In genomic region chr2:240351088-240351741, GRCh38 we compare ENCODE assay signal across 24 cellular contexts.
A peak's percentile ranks its signal among the peaks of the same experiment; 100 is the strongest.
DNase-seq lines count a peak whose midpoint lies in the region; ATAC-seq and TF ChIP-seq lines count a peak whose summit lies in the region.
"Had no signal": no experiment of that assay in that cellular context is flagged by ENCODE, and none has a peak within 500 bp of the region (broad histone marks: within the 10 kb centered on the region; RNA-seq: fewer than 3 reads in every experiment).

No MANE protein-coding gene starts in this region.

- no peak overlapping the region for H4K5ac ChIP-seq in IMR-90 (ENCODE audit: low read depth, low read length)

- H3K9me3 Mint-ChIP-seq in neural progenitor cell, result peaks cover 2% of the 10 kb centered on the region
- H3K9me3 Mint-ChIP-seq: activated CD8-positive, alpha-beta T cell treated with anti-CD3 and anti-CD28 coated beads for 36 hours; activated naive CD4-positive, alpha-beta T cell treated with anti-CD3 and anti-CD28 coated beads, Interleukin-2, amount 50 U/mL, for 24 hours; activated T-helper 2 cell treated with anti-CD3 and anti-CD28 coated beads, Interferon-gamma antibody, Interleukin-2, Interleukin-4, amounts not matched to agents 10 μg/mL and 5 μg/mL and 100 μg/mL, durations not matched to agents 14 hours and 24 hours and 36 hours; central memory CD8-positive, alpha-beta T cell had no signal

- H3K4me2 ChIP-seq in BLaER1 treated with 17β-estradiol and CSF1 and Interleukin-3, amounts not matched to agents 10 nM and 100 nM, result peak overlapping the region in 8 of 11 experiments; percentile 25 to 75 (median 63); a peak in 12 of 22 replicates
- H3K4me2 ChIP-seq in IMR-90 (ENCODE audit: low read depth, low read length) (no peak overlapping the region), neuronal stem cell (ENCODE audit: insufficient read depth, low read length, poor library complexity, severe bottlenecking) (no peak overlapping the region), neural progenitor cell (no peak overlapping the region)

- no peak overlapping the region for H2BK15ac ChIP-seq in IMR-90 (ENCODE audit: low read depth, low read length)
- H2BK15ac ChIP-seq in neuronal stem cell (ENCODE audit: low read length), result peak overlapping the region; percentile 37

- WGBS in IMR-90 (ENCODE audit: extremely low coverage in 2 of 2, insufficient read length in 1 of 2), 2 experiments, result 9% methylated on average over 13 of the region's 28 CpGs; no CpG with 5 or more reads in 1 of the 2 experiments
- WGBS in neuronal stem cell (ENCODE audit: extremely low coverage in 2 of 2, insufficient read length in 2 of 2, insufficient replicate concordance in 1 of 2), 2 donors, result no CpG with 5 or more reads among the region's 28 CpGs

- H3K27me3 ChIP-seq in BLaER1 treated with 17β-estradiol and CSF1 and Interleukin-3, amounts not matched to agents 10 nM and 100 nM, result no peaks in the 10 kb centered on the region
- H3K27me3 ChIP-seq in IMR-90 (ENCODE audit: control insufficient read depth, insufficient read depth, low read length) (peaks cover 36% of the 10 kb centered on the region), neuronal stem cell (ENCODE audit: control insufficient read depth in 3 of 3, insufficient read depth in 3 of 3, low read depth in 1 of 3, low read length in 3 of 3) (no peaks in the 10 kb centered on the region), neural progenitor cell (no peaks in the 10 kb centered on the region)

- no peaks in the 10 kb centered on the region for H3F3A ChIP-seq in neural progenitor cell (ENCODE audit: low read depth)

- no peak overlapping the region for H3K27ac Mint-ChIP-seq in neural progenitor cell
- H3K27ac Mint-ChIP-seq: activated CD8-positive, alpha-beta T cell treated with anti-CD3 and anti-CD28 coated beads for 36 hours; activated naive CD4-positive, alpha-beta T cell treated with anti-CD3 and anti-CD28 coated beads, Interleukin-2, amount 50 U/mL, for 24 hours; activated T-helper 2 cell treated with anti-CD3 and anti-CD28 coated beads, Interferon-gamma antibody, Interleukin-2, Interleukin-4, amounts not matched to agents 10 μg/mL and 5 μg/mL and 100 μg/mL, durations not matched to agents 14 hours and 24 hours and 36 hours; T-helper 17 cell had no signal

- H3K27me3 Mint-ChIP-seq in neural progenitor cell (ENCODE audit: insufficient read depth, low read depth), result peaks cover 10% of the 10 kb centered on the region

- H3K36me3 ChIP-seq in BLaER1 treated with 17β-estradiol and CSF1 and Interleukin-3, amounts not matched to agents 10 nM and 100 nM, result no peaks in the 10 kb centered on the region
- H3K36me3 ChIP-seq in IMR-90 (ENCODE audit: control insufficient read depth, insufficient read depth, low read length) (no peaks in the 10 kb centered on the region), neuronal stem cell (replicated peaks in 1 of 2; ENCODE audit: control insufficient read depth in 2 of 2, insufficient read depth in 2 of 2, low read length in 2 of 2) (no peaks in the 10 kb centered on the region), neural progenitor cell (no peaks in the 10 kb centered on the region)
- H3K36me3 ChIP-seq: spleen had no signal

- no peak overlapping the region for H3K4me3 Mint-ChIP-seq in neural progenitor cell
- H3K4me3 Mint-ChIP-seq: activated CD8-positive, alpha-beta T cell treated with anti-CD3 and anti-CD28 coated beads for 36 hours; activated naive CD4-positive, alpha-beta T cell treated with anti-CD3 and anti-CD28 coated beads, Interleukin-2, amount 50 U/mL, for 24 hours; central memory CD8-positive, alpha-beta T cell; T-helper 17 cell had no signal

- BruUV-seq in IMR-90 (replicated peaks; lab: Mats Ljungman, UMichigan), result no TSS peak

- H4K8ac ChIP-seq in IMR-90 (ENCODE audit: low read depth in 2 of 2, low read length in 2 of 2) (no peak overlapping the region), neuronal stem cell (ENCODE audit: low read depth, low read length) (no peak overlapping the region)

- H3K14ac ChIP-seq in IMR-90 (replicated peaks; ENCODE audit: low read depth, low read length), result no peak overlapping the region; the same call in 1 of the 2 replicates
- peak overlapping the region; percentile 17 for H3K14ac ChIP-seq in neuronal stem cell (ENCODE audit: low read length)

- H3K18ac ChIP-seq in IMR-90 (ENCODE audit: low read depth, low read length), result no peak overlapping the region
- no peak overlapping the region for H3K18ac ChIP-seq in neuronal stem cell (ENCODE audit: low read length)

- peaks cover 0 to 59% (median 35%) of the 10 kb centered on the region in 10 experiments; a peak in 14 of 20 replicates for H3K4me1 ChIP-seq in BLaER1 treated with 17β-estradiol and CSF1 and Interleukin-3, amounts not matched to agents 10 nM and 100 nM
- H3K4me1 ChIP-seq in IMR-90 (ENCODE audit: control insufficient read depth, insufficient read depth, low read length), result peaks cover 3% of the 10 kb centered on the region; the same call in 1 of the 2 replicates
- H3K4me1 ChIP-seq in neuronal stem cell (ENCODE audit: control insufficient read depth in 2 of 2, insufficient read depth in 1 of 2, low read depth in 1 of 2, low read length in 2 of 2), result no peaks in the 10 kb centered on the region
- no peaks in the 10 kb centered on the region for H3K4me1 ChIP-seq in neural progenitor cell

- H3K79me2 ChIP-seq in neural progenitor cell (ENCODE audit: low read depth), result no peaks in the 10 kb centered on the region

- no peak overlapping the region for H2AK5ac ChIP-seq in IMR-90 (ENCODE audit: low read depth, low read length)
- peak overlapping the region; percentile 56 for H2AK5ac ChIP-seq in neuronal stem cell (ENCODE audit: low read depth, low read length)

- in situ Hi-C loops in IMR-90 (cut with MboI; ENCODE audit: low sequenced_read_pairs), result no loop called here

- H3K9me1 ChIP-seq in IMR-90 (ENCODE audit: insufficient read depth, low read length), result no peaks in the 10 kb centered on the region

- H2BK12ac ChIP-seq in neuronal stem cell (ENCODE audit: low read length), result no peak overlapping the region

- H3K79me1 ChIP-seq in IMR-90 (ENCODE audit: low read depth in 1 of 2, low read length in 2 of 2) (no peaks in the 10 kb centered on the region), neuronal stem cell (ENCODE audit: low read depth, low read length) (no peaks in the 10 kb centered on the region)

- dilution Hi-C loops in IMR-90 (cut with HindIII; ENCODE audit: low sequenced_read_pairs, unreplicated experiment), result no loop called here

- no peak for TF ChIP-seq RAD21 in IMR-90 (IDR thresholded peaks at IDR 0.05; ENCODE audit: low read length)

- no peak overlapping the region for H3K9ac ChIP-seq in BLaER1 treated with 17β-estradiol and CSF1 and Interleukin-3, amounts not matched to agents 10 nM and 100 nM
- H3K9ac ChIP-seq in IMR-90 (ENCODE audit: low read depth, low read length), result no peak overlapping the region
- no peak overlapping the region for H3K9ac ChIP-seq in neuronal stem cell (ENCODE audit: low read depth, low read length, poor library complexity)
- H3K9ac ChIP-seq in neural progenitor cell, result no peak overlapping the region

- H3K23ac ChIP-seq in IMR-90 (ENCODE audit: low read depth, low read length) (no peak overlapping the region), neuronal stem cell (ENCODE audit: low read depth, low read length, poor library complexity) (peak overlapping the region; percentile 52)

- H3K56ac ChIP-seq in IMR-90 (ENCODE audit: extremely low read depth, insufficient read depth, low read length), result no peak overlapping the region

- H3K9me3 ChIP-seq in BLaER1 treated with 17β-estradiol and CSF1 and Interleukin-3, amounts not matched to agents 10 nM and 100 nM (replicated peaks in 1 of 11), result peaks cover 26 to 44% (median 37%) of the 10 kb centered on the region in 11 experiments
- no peaks in the 10 kb centered on the region for H3K9me3 ChIP-seq in IMR-90 (ENCODE audit: control insufficient read depth, insufficient read depth, low read length)
- no peaks in the 10 kb centered on the region for H3K9me3 ChIP-seq in neuronal stem cell (replicated peaks in 1 of 2; ENCODE audit: control insufficient read depth in 2 of 2, insufficient read depth in 1 of 2, low read depth in 1 of 2, low read length in 2 of 2)
- no peaks in the 10 kb centered on the region for H3K9me3 ChIP-seq in neural progenitor cell (ENCODE audit: low read depth)
- H3K9me3 ChIP-seq: spleen had no signal

- peaks cover 1% of the 10 kb centered on the region for H3K36me3 Mint-ChIP-seq in neural progenitor cell
- H3K36me3 Mint-ChIP-seq: activated naive CD4-positive, alpha-beta T cell treated with anti-CD3 and anti-CD28 coated beads, Interleukin-2, amount 50 U/mL, for 24 hours had no signal

- no peaks in the 10 kb centered on the region; a peak in 1 of 22 replicates for H4K20me1 ChIP-seq in BLaER1 treated with 17β-estradiol and CSF1 and Interleukin-3, amounts not matched to agents 10 nM and 100 nM
- no peaks in the 10 kb centered on the region for H4K20me1 ChIP-seq in IMR-90 (ENCODE audit: insufficient read depth, low read length)
- no peaks in the 10 kb centered on the region for H4K20me1 ChIP-seq in neural progenitor cell (ENCODE audit: low read depth)

- TF ChIP-seq CTCF in IMR-90 (conservative IDR thresholded peaks at IDR 0.05; ENCODE audit: low read depth, low read length) (no peak), fibroblast of mammary gland (conservative IDR thresholded peaks at IDR 0.05; ENCODE audit: control insufficient read depth, insufficient read depth, low read depth, low read length) (no peak), neural progenitor cell (IDR thresholded peaks at IDR 0.05) (no peak)

- H3K4ac ChIP-seq in IMR-90 (ENCODE audit: low read depth, low read length), result no peak overlapping the region
- no peak overlapping the region for H3K4ac ChIP-seq in neuronal stem cell (ENCODE audit: low read length)

- no peak overlapping the region for H2BK20ac ChIP-seq in IMR-90 (ENCODE audit: low read depth, low read length)

- CTCF ChIA-PET in IMR-90 (lab: Yijun Ruan, JAX), result no interaction called here

- DNase-seq in IMR-90 (no peak), fibroblast of mammary gland (ENCODE audit: low read depth) (peak; percentile 19), neuronal stem cell (ENCODE audit: low spot score) (no peak), NCI-H2227 treated with DMSO at 0.1 percent for 48 hours (lab: John Stamatoyannopoulos, UW) (no peak), HUDEP-2 (lab: John Stamatoyannopoulos, UW; ENCODE audit: unreplicated experiment in 76 of 76) (no peak), neural progenitor cell (ENCODE audit: low spot score) (no peak)
- DNase-seq: activated CD4-positive, CD25-positive, alpha-beta regulatory T cell treated with anti-CD3 and anti-CD28 coated beads, Interleukin-2, amount 50 U/mL, for 72 hours; activated CD8-positive, alpha-beta T cell treated with anti-CD3 and anti-CD28 coated beads for 36 hours; Karpas-422; mesenchymal stem cell; NCI-H1417 treated with DMSO at 0.1 percent for 48 hours; NCI-H2081 treated with DMSO at 0.1 percent for 48 hours; NCI-H748 treated with DMSO at 0.1 percent for 48 hours; occipital lobe; spleen; stimulated activated CD4-positive, alpha-beta T cell treated with anti-CD3 and anti-CD28 coated beads, Interleukin-2, amount 100 ng/mL, for 48 hours; trophoblast cell had no signal

- H3K4me3 ChIP-seq in BLaER1 treated with 17β-estradiol and CSF1 and Interleukin-3, amounts not matched to agents 10 nM and 100 nM, result peak overlapping the region in 1 of 10 experiments; percentile 14; a peak in 1 of 20 replicates
- H3K4me3 ChIP-seq in IMR-90 (ENCODE audit: insufficient read depth, low read depth, low read length) (no peak overlapping the region), fibroblast of mammary gland (ENCODE audit: control insufficient read depth, low read depth, low read length) (no peak overlapping the region), neuronal stem cell (ENCODE audit: low read length in 2 of 2) (no peak overlapping the region), neural progenitor cell (no peak overlapping the region)
- H3K4me3 ChIP-seq: GM12878, spleen had no signal

- no peak overlapping the region for H2BK5ac ChIP-seq in IMR-90 (ENCODE audit: low read depth, low read length, poor library complexity, severe bottlenecking)
- H2BK5ac ChIP-seq in neuronal stem cell (ENCODE audit: low read length), result no peak overlapping the region

- POLR2A ChIA-PET in IMR-90 (lab: Charles Lee; ENCODE audit: unreplicated experiment), result no interaction called here

- H2AFZ ChIP-seq in IMR-90 (replicated peaks; ENCODE audit: low read length, poor library complexity) (peak overlapping the region; percentile 33), neuronal stem cell (ENCODE audit: low read length) (no peak overlapping the region), neural progenitor cell (replicated peaks) (no peak overlapping the region)

- no peak overlapping the region for H2AK9ac ChIP-seq in IMR-90 (replicated peaks; ENCODE audit: low read depth, low read length, poor library complexity)

- H2BK120ac ChIP-seq in IMR-90 (ENCODE audit: low read depth, low read length) (no peak overlapping the region), neuronal stem cell (ENCODE audit: low read depth, low read length) (peak overlapping the region; percentile 94)

- intact Hi-C loops in IMR-90 (cut with micrococcal nuclease), result no loop called here

- TF ChIP-seq POLR2A in IMR-90 (IDR thresholded peaks at IDR 0.05; ENCODE audit: low read depth, low read length), result no peak

- no peaks in the 10 kb centered on the region for H3K4me1 Mint-ChIP-seq in neural progenitor cell
- H3K4me1 Mint-ChIP-seq: activated naive CD4-positive, alpha-beta T cell treated with anti-CD3 and anti-CD28 coated beads, Interleukin-2, amount 50 U/mL, for 24 hours; central memory CD8-positive, alpha-beta T cell; T-helper 17 cell had no signal

- peak overlapping the region in 2 of 11 experiments; percentile 4 to 37; a peak in 1 of 22 replicates for H3K27ac ChIP-seq in BLaER1 treated with 17β-estradiol and CSF1 and Interleukin-3, amounts not matched to agents 10 nM and 100 nM
- H3K27ac ChIP-seq in IMR-90 (ENCODE audit: insufficient read depth, low read length) (no peak overlapping the region), neuronal stem cell (replicated peaks; ENCODE audit: low read length) (no peak overlapping the region), neural progenitor cell (no peak overlapping the region)
- H3K27ac ChIP-seq: C4-2B had no signal

- no peak for ATAC-seq in IMR-90 (ENCODE audit: low read depth)
- ATAC-seq: activated CD8-positive, alpha-beta T cell treated with anti-CD3 and anti-CD28 coated beads for 36 hours; GM12878; T-helper 17 cell had no signal

- H4K91ac ChIP-seq in IMR-90 (ENCODE audit: insufficient read depth, low read depth, low read length) (no peak overlapping the region), neuronal stem cell (ENCODE audit: low read depth, low read length, poor library complexity) (no peak overlapping the region)

Comparison
In these comparisons a context has a peak if more than half of its experiments do, and no peak if none do; other contexts are left out.
1. H3K4me2 ChIP-seq: peak in BLaER1 treated with 17β-estradiol and CSF1 and Interleukin-3, amounts not matched to agents 10 nM and 100 nM (8 of 11); none in IMR-90 (single experiment), neuronal stem cell (single experiment) and neural progenitor cell (single experiment).